12 cellular contexts compared by ENCODE assay signal in genomic region chr16:10950393-10950792, GRCh38. TPM values are rescaled to one million over a fixed set of nuclear protein-coding genes. Genes with fewer than 3 reads are reported as not detected.
DNase-seq lines count a peak whose midpoint lies in the region; ATAC-seq and TF ChIP-seq lines count a peak whose summit lies in the region.
"Had no signal": no experiment of that assay in that cellular context is flagged by ENCODE, and none has a peak within 500 bp of the region (broad histone marks: within the 10 kb centered on the region; RNA-seq: fewer than 3 reads in every experiment).

No MANE protein-coding gene starts in this region.

- H3K27me3 Mint-ChIP-seq in CD4-positive, CD25-positive, alpha-beta regulatory T cell = no peaks in the 10 kb centered on the region

- H3K23ac ChIP-seq in mesenchymal stem cell (ENCODE audit: low read length in 2 of 2) = peak overlapping the region in 1 of 2 experiments; percentile 2

- H4K8ac ChIP-seq in mesenchymal stem cell (ENCODE audit: low read length) = no peak overlapping the region

- H2BK120ac ChIP-seq in mesenchymal stem cell (ENCODE audit: low read depth, low read length) = no peak overlapping the region

- peak overlapping the region; percentile 62 for H2AK5ac ChIP-seq in mesenchymal stem cell (ENCODE audit: low read length, severe bottlenecking)

- no peak overlapping the region for H2AFZ ChIP-seq in mesenchymal stem cell (ENCODE audit: low read depth, low read length)

- no peak overlapping the region for H2BK15ac ChIP-seq in mesenchymal stem cell (ENCODE audit: low read depth, poor library complexity, severe bottlenecking)

- intact Hi-C loops in tibial artery (cut with DNase I; ENCODE audit: low total_unique reads) = no loop called here

- H3K4me1 ChIP-seq in CD4-positive, CD25-positive, alpha-beta regulatory T cell (ENCODE audit: control insufficient read depth, insufficient read depth, low read length, poor library complexity, severe bottlenecking) = peaks cover 33% of the 10 kb centered on the region
- H3K4me1 ChIP-seq in mesenchymal stem cell (ENCODE audit: control insufficient read depth, insufficient read depth, low read depth, low read length) (peaks cover 44% of the 10 kb centered on the region), tibial nerve (peaks cover 0 to 66% (median 19%) of the 10 kb centered on the region in 4 donors), tibial artery (peaks cover 0 to 51% (median 37%) of the 10 kb centered on the region in 4 donors)

- peak overlapping the region; percentile 21 for H4K91ac ChIP-seq in mesenchymal stem cell (ENCODE audit: low read length)

- H3K9ac ChIP-seq in mesenchymal stem cell (ENCODE audit: low read length) = no peak overlapping the region

- peak overlapping the region in 2 of 3 donors; percentile 10 to 43 for H3K27ac Mint-ChIP-seq in CD4-positive, CD25-positive, alpha-beta regulatory T cell

- H3K14ac ChIP-seq in mesenchymal stem cell (ENCODE audit: low read length in 2 of 2) = no peak overlapping the region

- peak overlapping the region; percentile 26 for H2BK5ac ChIP-seq in mesenchymal stem cell (ENCODE audit: low read depth, low read length, poor library complexity, severe bottlenecking)

- no peaks in the 10 kb centered on the region for H3K9me3 Mint-ChIP-seq in CD4-positive, CD25-positive, alpha-beta regulatory T cell

- no peak overlapping the region for H3K4ac ChIP-seq in mesenchymal stem cell (ENCODE audit: low read depth in 1 of 2, low read length in 2 of 2)

- no peak for TF ChIP-seq EP300 in tibial nerve (IDR thresholded peaks at IDR 0.05)

- DNase-seq in CD4-positive, CD25-positive, alpha-beta regulatory T cell = no peak
- peak; percentile 63 to 83 for DNase-seq in NCI-H524 (lab: John Stamatoyannopoulos, UW)
- peak; percentile 66 to 80 for DNase-seq in cerebellar nuclear complex (lab: John Stamatoyannopoulos, UW)
- peak; percentile 56 for DNase-seq in mesenchymal stem cell
- no peak for DNase-seq in T-helper 2 cell
- no peak for DNase-seq in tibial nerve (ENCODE audit: low spot score in 2 of 2)
- DNase-seq in tibial artery = no peak
- no peak for DNase-seq in H7
- DNase-seq: activated CD4-positive, CD25-positive, alpha-beta regulatory T cell; activated naive CD4-positive, alpha-beta T cell; brain microvascular endothelial cell; effector CD4-positive, alpha-beta T cell had no signal

- no peaks in the 10 kb centered on the region for H3K9me3 ChIP-seq in CD4-positive, CD25-positive, alpha-beta regulatory T cell (ENCODE audit: control insufficient read depth in 2 of 2, low read length in 2 of 2)
- H3K9me3 ChIP-seq in mesenchymal stem cell (ENCODE audit: control insufficient read depth, low read length) = no peaks in the 10 kb centered on the region
- no peaks in the 10 kb centered on the region for H3K9me3 ChIP-seq in tibial nerve
- no peaks in the 10 kb centered on the region for H3K9me3 ChIP-seq in tibial artery

- no peak for TF ChIP-seq CTCF in tibial nerve (IDR thresholded peaks at IDR 0.05)
- no peak for TF ChIP-seq CTCF in tibial artery (IDR thresholded peaks at IDR 0.05)

- no peak overlapping the region for H3K27ac ChIP-seq in CD4-positive, CD25-positive, alpha-beta regulatory T cell (ENCODE audit: insufficient read depth, low read length, poor library complexity, severe bottlenecking)
- H3K27ac ChIP-seq in mesenchymal stem cell (ENCODE audit: low read length, poor library complexity, severe bottlenecking) (peak overlapping the region; percentile 65), tibial nerve (peak overlapping the region in 1 of 4 donors; percentile 48), tibial artery (no peak overlapping the region)
- H3K27ac ChIP-seq: brain microvascular endothelial cell had no signal

- no peak overlapping the region for H3K4me3 ChIP-seq in CD4-positive, CD25-positive, alpha-beta regulatory T cell (ENCODE audit: low read depth, low read length)
- no peak overlapping the region for H3K4me3 ChIP-seq in mesenchymal stem cell (ENCODE audit: insufficient read depth in 1 of 2, low read depth in 1 of 2, low read length in 2 of 2)
- no peak overlapping the region for H3K4me3 ChIP-seq in tibial nerve
- no peak overlapping the region for H3K4me3 ChIP-seq in tibial artery
- no peak overlapping the region for H3K4me3 ChIP-seq in H7 (ENCODE audit: insufficient read depth, low read depth, low read length)

- H3K36me3 Mint-ChIP-seq in CD4-positive, CD25-positive, alpha-beta regulatory T cell = peaks cover 6% of the 10 kb centered on the region

- no peak overlapping the region for H2BK12ac ChIP-seq in mesenchymal stem cell (ENCODE audit: low read length in 2 of 2)

- H3K4me2 ChIP-seq in mesenchymal stem cell (ENCODE audit: low read length, poor library complexity, severe bottlenecking) = no peak overlapping the region

- no peaks in the 10 kb centered on the region for H3K36me3 ChIP-seq in CD4-positive, CD25-positive, alpha-beta regulatory T cell (ENCODE audit: control insufficient read depth, insufficient read depth, low read length)
- H3K36me3 ChIP-seq in mesenchymal stem cell (ENCODE audit: control insufficient read depth in 1 of 2, insufficient read depth in 2 of 2, low read depth in 1 of 2, low read length in 2 of 2) (no peaks in the 10 kb centered on the region), tibial nerve (no peaks in the 10 kb centered on the region), tibial artery (no peaks in the 10 kb centered on the region), H7 (replicated peaks; ENCODE audit: control insufficient read depth, insufficient read depth, low read length) (no peaks in the 10 kb centered on the region)
- H3K36me3 ChIP-seq: brain microvascular endothelial cell had no signal

- ATAC-seq in CD4-positive, CD25-positive, alpha-beta regulatory T cell (ENCODE audit: low read depth in 2 of 2) = no peak

- WGBS in mesenchymal stem cell = 32% methylated on average over 4 of the region's 5 CpGs
- 73 to 85% methylated on average over 5 of the region's 5 CpGs for WGBS in tibial nerve, 2 donors

- TF ChIP-seq POLR2A in tibial nerve (IDR thresholded peaks at IDR 0.05) = no peak

- H3K18ac ChIP-seq in mesenchymal stem cell (ENCODE audit: low read depth in 1 of 2, low read length in 2 of 2) = no peak overlapping the region

- H3K4me1 Mint-ChIP-seq in CD4-positive, CD25-positive, alpha-beta regulatory T cell = peaks cover 11 to 73% (median 51%) of the 10 kb centered on the region in 4 donors

- no peaks in the 10 kb centered on the region for H3K27me3 ChIP-seq in CD4-positive, CD25-positive, alpha-beta regulatory T cell (ENCODE audit: control insufficient read depth, insufficient read depth, low read length)
- H3K27me3 ChIP-seq in mesenchymal stem cell (ENCODE audit: control insufficient read depth in 1 of 2, insufficient read depth in 1 of 2, low read length in 2 of 2) (no peaks in the 10 kb centered on the region), tibial nerve (no peaks in the 10 kb centered on the region), tibial artery (no peaks in the 10 kb centered on the region), H7 (ENCODE audit: control insufficient read depth, insufficient read depth, low read length) (no peaks in the 10 kb centered on the region)
- H3K27me3 ChIP-seq: brain microvascular endothelial cell had no signal

- no peak overlapping the region for H3K4me3 Mint-ChIP-seq in CD4-positive, CD25-positive, alpha-beta regulatory T cell

- peaks cover 16% of the 10 kb centered on the region for H3K79me1 ChIP-seq in mesenchymal stem cell (replicated peaks; ENCODE audit: low read length, poor library complexity, severe bottlenecking)

RNA-seq across cellular contexts. Expression of gene CLEC16A, which starts 6.0 kb away (rescaled TPM):
- 38.9 TPM for total RNA-seq in CD4-positive, CD25-positive, alpha-beta regulatory T cell
- polyA plus RNA-seq in CD4-positive, CD25-positive, alpha-beta regulatory T cell = 10 to 100 TPM; 11.8 to 16.0 (median 12.1) TPM
- 8.6 TPM for polyA plus RNA-seq in mesenchymal stem cell (2013, experiment 1 of 2)
- polyA plus RNA-seq in mesenchymal stem cell (2013, experiment 2 of 2) = 8.3 TPM
- total RNA-seq in tibial nerve = 10 to 100 TPM; 37.4 to 70.2 (median 55.2) TPM
- 12.0 and 15.1 TPM in 2 replicates for total RNA-seq in H7 (2014; rRNA removed; shearing (Covaris generic))

RNA-seq across cellular contexts. Expression of gene DEXI, which starts 8.1 kb away (rescaled TPM):
- total RNA-seq in CD4-positive, CD25-positive, alpha-beta regulatory T cell = 15.7 TPM
- polyA plus RNA-seq in CD4-positive, CD25-positive, alpha-beta regulatory T cell = 10 to 100 TPM; 49.4 to 53.5 (median 51.8) TPM
- polyA plus RNA-seq in mesenchymal stem cell (2013, experiment 1 of 2) = 26.6 TPM
- 28.1 TPM for polyA plus RNA-seq in mesenchymal stem cell (2013, experiment 2 of 2)
- total RNA-seq in tibial nerve = 10 to 100 TPM; 74.4 to 96.3 (median 85.5) TPM
- 55.9 and 63.1 TPM in 2 replicates for total RNA-seq in H7 (2014; rRNA removed; shearing (Covaris generic))

Comparison
In these comparisons a context has a peak if more than half of its experiments do, and no peak if none do; other contexts are left out.
1. DNase-seq: peak in NCI-H524 (2 of 2), cerebellar nuclear complex (2 of 2) and mesenchymal stem cell (single experiment); none in CD4-positive, CD25-positive, alpha-beta regulatory T cell (0 of 3), T-helper 2 cell (0 of 5), tibial nerve (0 of 2), tibial artery (0 of 2) and H7 (single experiment).